ENCODE assay signal across 26 cellular contexts in genomic region chr18:67511840-67512239, GRCh38.
"Had no signal": no experiment of that assay in that cellular context is flagged by ENCODE, and none has a peak within 500 bp of the region (broad histone marks: within the 10 kb centered on the region; RNA-seq: fewer than 3 reads in every experiment).

No MANE protein-coding gene starts in this region.

- H3K4me3 ChIP-seq: adrenal gland, coronary artery, lower lobe of right lung, prostate gland, right atrium auricular region, suprapubic skin, transverse colon had no signal

- H3K36me3 Mint-ChIP-seq: activated naive CD8-positive, alpha-beta T cell; naive thymus-derived CD4-positive, alpha-beta T cell; T-cell had no signal

- ATAC-seq: activated T-helper 17 cell treated with anti-CD3 and anti-CD28 coated beads, Interleukin-2, amount 50 U/mL, for 72 hours; left lobe of liver; lower lobe of right lung; naive thymus-derived CD4-positive, alpha-beta T cell; T-cell had no signal

- H3K4me3 Mint-ChIP-seq: activated naive CD8-positive, alpha-beta T cell; activated T-cell treated with anti-CD3 and anti-CD28 coated beads, Interleukin-2, amount 50 U/mL, for 24 hours; activated T-helper 17 cell treated with anti-CD3 and anti-CD28 coated beads, Interleukin-2, amount 50 U/mL, for 72 hours; central memory CD8-positive, alpha-beta T cell; endodermal cell; naive thymus-derived CD4-positive, alpha-beta T cell; stimulated activated naive CD8-positive, alpha-beta T cell treated with anti-CD3 and anti-CD28 coated beads, Interleukin-15, Interleukin-2, amounts not matched to agents 100 ng/mL and 50 ng/mL, for 24 hours; T-cell; T-helper 2 cell treated with Interferon-gamma antibody and Interleukin-4, amounts not matched to agents 5 μg/mL and 100 μg/mL, for 36 hours had no signal

- H3K27me3 Mint-ChIP-seq: activated naive CD8-positive, alpha-beta T cell; central memory CD8-positive, alpha-beta T cell; T-cell had no signal

- H3K36me3 ChIP-seq: adrenal gland, lower lobe of right lung, prostate gland, right atrium auricular region, suprapubic skin, transverse colon had no signal

- H3K4me1 ChIP-seq: lower lobe of right lung, prostate gland, right atrium auricular region, suprapubic skin had no signal

- H3K27ac Mint-ChIP-seq: activated naive CD8-positive, alpha-beta T cell; activated T-cell treated with anti-CD3 and anti-CD28 coated beads, Interleukin-2, amount 50 U/mL, for 24 hours; activated T-helper 17 cell treated with anti-CD3 and anti-CD28 coated beads, Interleukin-2, amount 50 U/mL, for 72 hours; endodermal cell; naive thymus-derived CD4-positive, alpha-beta T cell; stimulated activated naive CD8-positive, alpha-beta T cell treated with anti-CD3 and anti-CD28 coated beads, Interleukin-15, Interleukin-2, amounts not matched to agents 100 ng/mL and 50 ng/mL, for 24 hours; T-cell; T-helper 2 cell treated with Interferon-gamma antibody and Interleukin-4, amounts not matched to agents 5 μg/mL and 100 μg/mL, for 36 hours had no signal

- H3K27ac ChIP-seq: adrenal gland, coronary artery, epithelial cell of prostate, lower lobe of right lung, prostate gland, right atrium auricular region, suprapubic skin, transverse colon, VCaP had no signal

- H3K27me3 ChIP-seq: adrenal gland, right atrium auricular region, suprapubic skin had no signal

- H3K9me3 Mint-ChIP-seq: activated T-cell treated with anti-CD3 and anti-CD28 coated beads, Interleukin-2, amount 50 U/mL, for 24 hours; activated T-helper 17 cell treated with anti-CD3 and anti-CD28 coated beads, Interleukin-2, amount 50 U/mL, for 72 hours; central memory CD8-positive, alpha-beta T cell; endodermal cell; naive thymus-derived CD4-positive, alpha-beta T cell; T-cell; T-helper 2 cell treated with Interferon-gamma antibody and Interleukin-4, amounts not matched to agents 5 μg/mL and 100 μg/mL, for 36 hours had no signal

- H3K9me3 ChIP-seq: adrenal gland, lower lobe of right lung, prostate gland, right atrium auricular region, suprapubic skin, transverse colon had no signal

- DNase-seq: activated CD4-positive, CD25-positive, alpha-beta regulatory T cell treated with anti-CD3 and anti-CD28 coated beads, Interleukin-2, amount 50 U/mL, for 72 hours; activated CD8-positive, alpha-beta memory T cell treated with anti-CD3 and anti-CD28 coated beads, Interleukin-2, amount 50 U/mL, for 4 hours; activated naive CD4-positive, alpha-beta T cell; activated T-cell treated with anti-CD3 and anti-CD28 coated beads, Interleukin-2, amount 50 U/mL, for 24 hours; adrenal gland; endodermal cell; foreskin fibroblast; kidney; lower lobe of right lung; naive thymus-derived CD4-positive, alpha-beta T cell; stimulated activated CD4-positive, alpha-beta T cell treated with anti-CD3 and anti-CD28 coated beads, Interleukin-12 subunit alpha, Interleukin-12 subunit beta, amount 100 ng/mL, for 4 hours; stimulated activated CD4-positive, alpha-beta T cell treated with anti-CD3 and anti-CD28 coated beads, Interleukin-4, amount 100 ng/mL, for 4 hours; T-cell; transverse colon had no signal
